15 cellular contexts compared by ENCODE assay signal in the genomic region with DNA sequence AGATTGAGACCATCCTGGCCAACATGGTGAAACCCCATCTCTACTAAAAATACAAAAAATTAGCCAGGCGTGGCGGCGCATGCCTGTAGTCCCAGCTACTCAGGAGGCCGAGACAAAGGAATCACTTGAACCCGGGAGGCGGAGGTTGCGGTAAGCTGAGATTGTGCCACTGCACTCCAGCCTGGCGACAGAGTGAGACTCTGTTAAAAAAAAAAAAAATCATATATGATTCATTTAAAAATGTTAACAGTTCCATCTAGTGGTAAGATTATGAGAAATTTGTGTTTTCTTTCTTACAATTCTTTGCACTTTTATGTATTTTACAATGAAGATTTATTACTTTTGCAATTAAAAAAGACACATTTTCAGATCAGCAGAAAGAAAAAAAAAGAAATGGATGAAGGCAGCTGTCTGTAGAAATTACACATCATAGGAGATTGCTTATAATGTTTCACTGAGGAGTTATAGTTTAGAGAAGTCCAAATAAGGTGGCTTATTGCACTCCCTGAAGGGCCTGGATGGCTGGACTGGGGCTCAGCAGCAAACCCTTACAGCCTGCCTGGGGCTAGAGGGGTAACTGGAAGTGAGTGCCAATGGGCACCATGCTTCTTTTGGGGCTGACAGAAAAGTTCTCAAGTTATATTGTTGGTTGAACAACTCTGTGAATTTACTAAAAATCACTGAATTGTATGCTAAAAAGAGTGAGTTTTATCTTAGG. TPM values are rescaled to one million over a fixed set of nuclear protein-coding genes. Genes with fewer than 3 reads are reported as not detected.
A peak's percentile ranks its signal among the peaks of the same experiment; 100 is the strongest.
DNase-seq lines count a peak whose midpoint lies in the region; ATAC-seq, FAIRE-seq and TF ChIP-seq lines count a peak whose summit lies in the region.
"Had no signal": no experiment of that assay in that cellular context is flagged by ENCODE, and none has a peak within 500 bp of the region (broad histone marks: within the 10 kb centered on the region; RNA-seq: fewer than 3 reads in every experiment).

No MANE protein-coding gene starts in this region.

- dilution Hi-C loops in endothelial cell of umbilical vein (cut with MboI; ENCODE audit: extremely low pct_ligation_motif_present, low sequenced_read_pairs) = no loop called here

- H3K4me3 Mint-ChIP-seq in stimulated activated naive CD8-positive, alpha-beta T cell treated with anti-CD3 and anti-CD28 coated beads, Interleukin-15, amount 100 ng/mL, for 72 hours = no peak overlapping the region
- H3K4me3 Mint-ChIP-seq: stimulated activated memory B cell treated with anti-CD40 and anti-IgM and Interleukin-4, amounts not matched to agents 10 μg/mL and 1 μg/mL and 100 μg/mL, for 72 hours had no signal

- H4K20me1 ChIP-seq in HCT116 (ENCODE audit: insufficient read depth) (no peaks in the 10 kb centered on the region), endothelial cell of umbilical vein (replicated peaks; ENCODE audit: control insufficient read depth, extremely low read depth, insufficient read depth, low read length) (no peaks in the 10 kb centered on the region)
- H4K20me1 ChIP-seq: BLaER1 treated with 17β-estradiol and CSF1 and Interleukin-3, amounts not matched to agents 10 nM and 100 nM had no signal

- WGBS in A549 (ENCODE audit: missing lambda C conversion rate) = 38% methylated on average over 8 of the region's 8 CpGs

- intact Hi-C loops in HCT116 (cut with micrococcal nuclease) = loop anchor here (1.0 kb wide), 1 partner anchor 204 kb away; no protein-coding TSS in a partner anchor
- intact Hi-C loops in endothelial cell of umbilical vein (cut with micrococcal nuclease) = no loop called here
- intact Hi-C loops in upper lobe of right lung (cut with DNase I) = no loop called here

- H3K27me3 Mint-ChIP-seq in stimulated activated naive CD8-positive, alpha-beta T cell treated with anti-CD3 and anti-CD28 coated beads, Interleukin-15, amount 100 ng/mL, for 72 hours = no peaks in the 10 kb centered on the region

- no peaks in the 10 kb centered on the region for H3K9me3 Mint-ChIP-seq in stimulated activated naive CD8-positive, alpha-beta T cell treated with anti-CD3 and anti-CD28 coated beads, Interleukin-15, amount 100 ng/mL, for 72 hours
- H3K9me3 Mint-ChIP-seq: stimulated activated memory B cell treated with anti-CD40 and anti-IgM and Interleukin-4, amounts not matched to agents 10 μg/mL and 1 μg/mL and 100 μg/mL, for 72 hours had no signal

- H3K9me3 ChIP-seq in A549 = no peaks in the 10 kb centered on the region
- H3K9me3 ChIP-seq in HCT116 (ENCODE audit: control insufficient read depth in 1 of 2, insufficient read depth in 1 of 2, low read depth in 1 of 2, low read length in 2 of 2) = no peaks in the 10 kb centered on the region
- H3K9me3 ChIP-seq in endothelial cell of umbilical vein (replicated peaks; ENCODE audit: control insufficient read depth, insufficient read depth, low read length) = no peaks in the 10 kb centered on the region
- H3K9me3 ChIP-seq in upper lobe of right lung = no peaks in the 10 kb centered on the region
- H3K9me3 ChIP-seq: BLaER1 treated with 17β-estradiol and CSF1 and Interleukin-3, amounts not matched to agents 10 nM and 100 nM had no signal

- H3K9ac ChIP-seq in HCT116 (ENCODE audit: low read length) (no peak overlapping the region), endothelial cell of umbilical vein (replicated peaks; ENCODE audit: extremely low read depth, insufficient read depth, low read length) (no peak overlapping the region)
- H3K9ac ChIP-seq: BLaER1 treated with 17β-estradiol and CSF1 and Interleukin-3, amounts not matched to agents 10 nM and 100 nM had no signal

- DNase-seq in A549 (ENCODE audit: low read depth in 1 of 2, low spot score in 1 of 2) (peak in 1 of 2 experiments; percentile 14), HCT116 (ENCODE audit: low read depth, low spot score) (no peak), RCC 7860 (ENCODE audit: low spot score) (peak; percentile 16), endothelial cell of umbilical vein (ENCODE audit: low read depth, low spot score) (peak; percentile 20), upper lobe of right lung (no peak), kidney glomerular epithelial cell (lab: John Stamatoyannopoulos, UW) (no peak)
- DNase-seq in stimulated activated naive CD8-positive, alpha-beta T cell treated with anti-CD3 and anti-CD28 coated beads, Interleukin-15, amount 100 ng/mL, for 72 hours = no peak
- DNase-seq: activated CD4-positive, alpha-beta T cell treated with anti-CD3 and anti-CD28 coated beads, Interleukin-2, amount 50 U/mL, for 4 hours; caudate nucleus; NCI-H1436; stimulated activated CD4-positive, alpha-beta T cell treated with anti-CD3 and anti-CD28 coated beads, Interleukin-2, amount 100 ng/mL, for 48 hours had no signal

- POLR2A ChIA-PET in A549 (lab: Yijun Ruan, JAX) = no interaction called here
- POLR2A ChIA-PET in HCT116 (lab: Charles Lee) = no interaction called here
- POLR2A ChIA-PET in endothelial cell of umbilical vein (lab: Charles Lee) = interaction anchor here (0.6 kb wide), 1 partner anchor 20 kb away, joined by 4 read pairs; no protein-coding TSS in a partner anchor

- RAD21 ChIA-PET in HCT116 (lab: Charles Lee; ENCODE audit: low non-redundant PET in 1 of 2, low total read pairs in 2 of 2, uncharacterized antibody in 2 of 2, unreplicated experiment in 2 of 2) = no interaction called here

- H3K9me2 ChIP-seq in HCT116 (ENCODE audit: insufficient read depth) = no peaks in the 10 kb centered on the region

- H3K27ac Mint-ChIP-seq in stimulated activated naive CD8-positive, alpha-beta T cell treated with anti-CD3 and anti-CD28 coated beads, Interleukin-15, amount 100 ng/mL, for 72 hours = peak overlapping the region in 1 of 2 donors; percentile 38
- H3K27ac Mint-ChIP-seq: stimulated activated memory B cell treated with anti-CD40 and anti-IgM and Interleukin-4, amounts not matched to agents 10 μg/mL and 1 μg/mL and 100 μg/mL, for 72 hours had no signal

- H3K79me2 ChIP-seq in HCT116 (ENCODE audit: insufficient read depth, low read length) = no peaks in the 10 kb centered on the region
- H3K79me2 ChIP-seq in endothelial cell of umbilical vein (ENCODE audit: control insufficient read depth, insufficient read depth, low read length) = no peaks in the 10 kb centered on the region

- TF ChIP-seq POLR2A in A549 (IDR thresholded peaks at IDR 0.05; ENCODE audit: low read length) (no peak), HCT116 (IDR thresholded peaks at IDR 0.05; ENCODE audit: borderline replicate concordance, extremely low read depth, insufficient read depth, insufficient read length) (no peak), endothelial cell of umbilical vein (IDR thresholded peaks at IDR 0.05; ENCODE audit: low read depth, low read length) (no peak)

- BruUV-seq in HCT116 (replicated peaks; lab: Mats Ljungman, UMichigan) = no TSS peak
- BruUV-seq in endothelial cell of umbilical vein (replicated peaks; lab: Mats Ljungman, UMichigan) = no TSS peak

- no peak for TF ChIP-seq EP300 in A549 (IDR thresholded peaks at IDR 0.05)

- no peaks in the 10 kb centered on the region for H3K27me3 ChIP-seq in HCT116 (ENCODE audit: insufficient read depth, low read length)
- no peaks in the 10 kb centered on the region for H3K27me3 ChIP-seq in endothelial cell of umbilical vein (ENCODE audit: control insufficient read depth in 2 of 2, insufficient read depth in 2 of 2, low read length in 2 of 2)
- H3K27me3 ChIP-seq in upper lobe of right lung = no peaks in the 10 kb centered on the region
- H3K27me3 ChIP-seq: BLaER1 treated with 17β-estradiol and CSF1 and Interleukin-3, amounts not matched to agents 10 nM and 100 nM had no signal

- H3K36me3 ChIP-seq in HCT116 (ENCODE audit: control insufficient read depth in 1 of 2, insufficient read depth in 2 of 2, low read length in 2 of 2) (no peaks in the 10 kb centered on the region), endothelial cell of umbilical vein (ENCODE audit: control insufficient read depth in 2 of 2, extremely low read depth in 1 of 2, insufficient read depth in 2 of 2, low read length in 2 of 2) (no peaks in the 10 kb centered on the region), upper lobe of right lung (no peaks in the 10 kb centered on the region)
- H3K36me3 ChIP-seq: BLaER1 treated with 17β-estradiol and CSF1 and Interleukin-3, amounts not matched to agents 10 nM and 100 nM had no signal

- H3K27ac ChIP-seq in A549 (no peak overlapping the region), HCT116 (ENCODE audit: low read depth, low read length) (no peak overlapping the region), endothelial cell of umbilical vein (ENCODE audit: insufficient read depth, low read depth, low read length) (no peak overlapping the region), upper lobe of right lung (no peak overlapping the region)
- H3K27ac ChIP-seq: BLaER1 treated with 17β-estradiol and CSF1 and Interleukin-3, amounts not matched to agents 10 nM and 100 nM had no signal

- H3K9me1 ChIP-seq in endothelial cell of umbilical vein (replicated peaks; ENCODE audit: control insufficient read depth, extremely low read depth, insufficient read depth, low read length) = no peaks in the 10 kb centered on the region

- no peak overlapping the region for H2AFZ ChIP-seq in HCT116 (ENCODE audit: low read depth, low read length, poor library complexity, severe bottlenecking)
- no peak overlapping the region for H2AFZ ChIP-seq in endothelial cell of umbilical vein (ENCODE audit: low read depth, low read length)

- FAIRE-seq in A549 (lab: Jason Lieb, UNC) = no peak
- FAIRE-seq in RCC 7860 (lab: Jason Lieb, UNC) = peak; percentile 72
- FAIRE-seq in endothelial cell of umbilical vein (lab: Jason Lieb, UNC) = no peak
- FAIRE-seq: islet of Langerhans had no signal

- no peaks in the 10 kb centered on the region for H3K4me1 Mint-ChIP-seq in stimulated activated naive CD8-positive, alpha-beta T cell treated with anti-CD3 and anti-CD28 coated beads, Interleukin-15, amount 100 ng/mL, for 72 hours
- H3K4me1 Mint-ChIP-seq: stimulated activated memory B cell treated with anti-CD40 and anti-IgM and Interleukin-4, amounts not matched to agents 10 μg/mL and 1 μg/mL and 100 μg/mL, for 72 hours had no signal

- peak; percentile 50 to 71 for TF ChIP-seq RAD21 in A549 (conservative IDR thresholded peaks at IDR 0.05 in 1 of 2, IDR thresholded peaks at IDR 0.05 in 1 of 2)
- peak; percentile 51 for TF ChIP-seq RAD21 in HCT116 (IDR thresholded peaks at IDR 0.05; ENCODE audit: low read depth)

- ATAC-seq in A549 (peak; percentile 54 to 79; a peak in 3 of 6 replicates), HCT116 (0 out of 2 replicates have a peak, but pooled peaks have one; percentile 44), upper lobe of right lung (no peak), HG03159 (IDR thresholded peaks at IDR 0.05; ENCODE audit: unreplicated experiment) (no peak)
- ATAC-seq in stimulated activated naive CD8-positive, alpha-beta T cell treated with anti-CD3 and anti-CD28 coated beads, Interleukin-15, amount 100 ng/mL, for 72 hours = no peak
- ATAC-seq: stimulated activated memory B cell treated with anti-CD40 and anti-IgM and Interleukin-4, amounts not matched to agents 10 μg/mL and 1 μg/mL and 100 μg/mL, for 72 hours had no signal

- H3K4me3 ChIP-seq in A549 (no peak overlapping the region), HCT116 (replicated peaks in 1 of 2; ENCODE audit: low read depth in 1 of 2, low read length in 2 of 2) (no peak overlapping the region), endothelial cell of umbilical vein (replicated peaks in 1 of 3; ENCODE audit: insufficient read depth in 1 of 3, low read depth in 1 of 3, low read length in 3 of 3) (no peak overlapping the region), upper lobe of right lung (no peak overlapping the region)
- H3K4me3 ChIP-seq: BLaER1 treated with 17β-estradiol and CSF1 and Interleukin-3, amounts not matched to agents 10 nM and 100 nM had no signal

- H3K4me1 ChIP-seq in A549 (no peaks in the 10 kb centered on the region), HCT116 (ENCODE audit: control insufficient read depth in 1 of 2, insufficient read depth in 2 of 2, low read length in 2 of 2) (no peaks in the 10 kb centered on the region), endothelial cell of umbilical vein (ENCODE audit: control insufficient read depth, extremely low read depth, insufficient read depth, low read length) (peaks cover 4% of the 10 kb centered on the region), upper lobe of right lung (no peaks in the 10 kb centered on the region)

- CTCF ChIA-PET in A549 (lab: Yijun Ruan, JAX) (interaction anchor here (0.6 to 4.0 kb wide), 34 partner anchors 8 to 1558 kb away, joined by 3 to 26 read pairs (median 4); no protein-coding TSS in a partner anchor), HCT116 (lab: Charles Lee) (interaction anchor here (1.1 to 1.9 kb wide), 4 partner anchors 37 to 196 kb away, joined by 3 to 8 read pairs (median 6); no protein-coding TSS in a partner anchor), endothelial cell of umbilical vein (lab: Charles Lee) (interaction anchor here (4.2 kb wide), 1 partner anchor 37 kb away, joined by 20 read pairs; no protein-coding TSS in a partner anchor)

- H3K4me2 ChIP-seq in A549 = peak overlapping the region; percentile 29; the same call in 1 of the 3 replicates
- no peak overlapping the region for H3K4me2 ChIP-seq in HCT116 (ENCODE audit: low read length)
- H3K4me2 ChIP-seq in endothelial cell of umbilical vein (ENCODE audit: insufficient read depth, low read length) = no peak overlapping the region
- H3K4me2 ChIP-seq: BLaER1 treated with 17β-estradiol and CSF1 and Interleukin-3, amounts not matched to agents 10 nM and 100 nM had no signal

- peak; percentile 51 for TF ChIP-seq CTCF in A549 (IDR thresholded peaks at IDR 0.05)
- peak in 2 of 3 experiments; percentile 13 to 35; a peak in 1 of 6 replicates for TF ChIP-seq CTCF in HCT116 (IDR thresholded peaks at IDR 0.05 in 2 of 3, conservative IDR thresholded peaks at IDR 0.05 in 1 of 3; ENCODE audit: borderline replicate concordance in 1 of 3, insufficient read depth in 1 of 3, low read depth in 2 of 3, low read length in 2 of 3)
- TF ChIP-seq CTCF in endothelial cell of umbilical vein (IDR thresholded peaks at IDR 0.05; ENCODE audit: extremely low read depth in 1 of 2, insufficient read depth in 1 of 2, low read depth in 1 of 2, low read length in 2 of 2) = no peak
- TF ChIP-seq CTCF in upper lobe of right lung (IDR thresholded peaks at IDR 0.05) = no peak

RNA-seq across cellular contexts. Expression of a gene that starts 20.2 kb away (rescaled TPM):
- polyA plus RNA-seq in A549 (2011; rRNA removed) (0.08 and 0.17 TPM in 2 replicates), A549 (2017; fragmentation: RNase III; extraction: RNeasy Plus Mini Kit Qiagen cat#74134 plus additional on column Dnase treatment) (0.06 to 0.17 TPM (median 0.16 TPM) in 3 replicates), endothelial cell of umbilical vein (not detected in 2 replicates)
- polyA plus RNA-seq in A549 (2012; cell fraction: cytosol; rRNA removed) = 0.03 and 0.09 TPM in 2 replicates
- 0.05 and 0.07 TPM in 2 replicates for polyA plus RNA-seq in A549 (2012; cell fraction: nucleus; rRNA removed)
- polyA minus RNA-seq in A549 (2011; rRNA and poly(A)+ RNA removed) = 0.29 and 0.49 TPM in 2 replicates
- total RNA-seq in HCT116 (2021; ENCODE audit: unreplicated experiment) (not detected), endothelial cell of umbilical vein (0.66 TPM in 1 of 2 replicates, not detected in the other), upper lobe of right lung (0.23 TPM)
- not detected in 2 replicates for polyA plus RNA-seq in HCT116 (2012)
- not detected in 2 replicates for polyA plus RNA-seq in endothelial cell of umbilical vein (2011; cell fraction: cytosol; rRNA removed)
- 0.36 TPM in 1 of 2 replicates, not detected in the other for polyA plus RNA-seq in endothelial cell of umbilical vein (2011; cell fraction: nucleus; rRNA removed)
- polyA plus RNA-seq in endothelial cell of umbilical vein (2012) = 0.11 TPM in 1 of 2 replicates, not detected in the other
- 0.15 TPM in 1 of 2 replicates, not detected in the other for polyA minus RNA-seq in endothelial cell of umbilical vein
- polyA minus RNA-seq in endothelial cell of umbilical vein (2011; cell fraction: cytosol; rRNA and poly(A)+ RNA removed) = 3.9 TPM
- 0.29 and 0.82 TPM in 2 replicates for polyA minus RNA-seq in endothelial cell of umbilical vein (2011; cell fraction: nucleus; rRNA and poly(A)+ RNA removed)

RNA-seq across cellular contexts. Expression of a gene that starts 43.1 kb away (rescaled TPM):
- polyA plus RNA-seq in A549 (2011; rRNA removed) (48.6 and 58.2 TPM in 2 replicates), A549 (2017; fragmentation: RNase III; extraction: RNeasy Plus Mini Kit Qiagen cat#74134 plus additional on column Dnase treatment) (39.8 to 45.1 TPM (median 42.4 TPM) in 3 replicates), endothelial cell of umbilical vein (11.7 and 14.2 TPM in 2 replicates)
- 20.0 and 24.1 TPM in 2 replicates for polyA plus RNA-seq in A549 (2012; cell fraction: cytosol; rRNA removed)
- polyA plus RNA-seq in A549 (2012; cell fraction: nucleus; rRNA removed) = 5.8 and 10.8 TPM in 2 replicates
- 13.6 and 14.1 TPM in 2 replicates for polyA minus RNA-seq in A549 (2011; rRNA and poly(A)+ RNA removed)
- total RNA-seq in HCT116 (2021; ENCODE audit: unreplicated experiment) (25.7 TPM), endothelial cell of umbilical vein (20.6 and 22.2 TPM in 2 replicates), upper lobe of right lung (22.0 TPM)
- polyA plus RNA-seq in HCT116 (2012) = 9.2 and 11.9 TPM in 2 replicates
- polyA plus RNA-seq in endothelial cell of umbilical vein (2011; cell fraction: cytosol; rRNA removed) = 14.8 and 15.2 TPM in 2 replicates
- polyA plus RNA-seq in endothelial cell of umbilical vein (2011; cell fraction: nucleus; rRNA removed) = 10.0 and 10.7 TPM in 2 replicates
- polyA plus RNA-seq in endothelial cell of umbilical vein (2012) = 22.0 and 28.1 TPM in 2 replicates
- 12.9 and 14.6 TPM in 2 replicates for polyA minus RNA-seq in endothelial cell of umbilical vein
- 16.0 TPM for polyA minus RNA-seq in endothelial cell of umbilical vein (2011; cell fraction: cytosol; rRNA and poly(A)+ RNA removed)
- 7.9 and 11.8 TPM in 2 replicates for polyA minus RNA-seq in endothelial cell of umbilical vein (2011; cell fraction: nucleus; rRNA and poly(A)+ RNA removed)

Comparison
In these comparisons a context has a peak if more than half of its experiments do, and no peak if none do; other contexts are left out.
1. ATAC-seq: peak in A549 (2 of 2) and HCT116 (single experiment); none in stimulated activated naive CD8-positive, alpha-beta T cell treated with anti-CD3 and anti-CD28 coated beads, Interleukin-15, amount 100 ng/mL, for 72 hours (single experiment), upper lobe of right lung (single experiment) and HG03159 (single experiment).
2. DNase-seq: peak in RCC 7860 (single experiment) and endothelial cell of umbilical vein (single experiment); none in HCT116 (single experiment), stimulated activated naive CD8-positive, alpha-beta T cell treated with anti-CD3 and anti-CD28 coated beads, Interleukin-15, amount 100 ng/mL, for 72 hours (0 of 2), upper lobe of right lung (single experiment) and kidney glomerular epithelial cell (single experiment).
3. CTCF ChIP-seq: peak in A549 (single experiment) and HCT116 (2 of 3); none in endothelial cell of umbilical vein (0 of 2) and upper lobe of right lung (single experiment).